8 cellular contexts compared by ENCODE assay signal in genomic region chr11:27472398-27473016, GRCh38. TPM values are rescaled to one million over a fixed set of nuclear protein-coding genes. Genes with fewer than 3 reads are reported as not detected.
DNase-seq lines count a peak whose midpoint lies in the region; ATAC-seq and TF ChIP-seq lines count a peak whose summit lies in the region.

Gene LGR4, minus strand, starts transcription at chr11:27472790. Its CDS starts 488 bp downstream, at chr11:27472302.

- no peaks in the 10 kb centered on the region for H3K9me3 Mint-ChIP-seq in progenitor cell of endocrine pancreas (ENCODE audit: low read depth)

- H3K4me1 Mint-ChIP-seq in progenitor cell of endocrine pancreas (ENCODE audit: low read depth), result peaks cover 34% of the 10 kb centered on the region

- no peaks in the 10 kb centered on the region for H3K27me3 Mint-ChIP-seq in progenitor cell of endocrine pancreas

- TF ChIP-seq CTCF in GM10266 (IDR thresholded peaks at IDR 0.05; ENCODE audit: control insufficient read depth, insufficient read depth, low read depth, missing control alignments) (no peak), right atrium auricular region (IDR thresholded peaks at IDR 0.05) (no peak), progenitor cell of endocrine pancreas (IDR thresholded peaks at IDR 0.05; ENCODE audit: unreplicated experiment) (no peak)

- peak within 1 kb of the TSS; percentile 82 to 90 for H3K27ac ChIP-seq in right atrium auricular region

- H3K4me3 Mint-ChIP-seq in progenitor cell of endocrine pancreas (ENCODE audit: low read depth), result peak within 1 kb of the TSS; percentile 99

- peaks cover 3% of the 10 kb centered on the region for H3K36me3 Mint-ChIP-seq in progenitor cell of endocrine pancreas (ENCODE audit: insufficient read depth)

- peaks cover 0 to 43% of the 10 kb centered on the region in 2 donors for H3K4me1 ChIP-seq in right atrium auricular region

- no peaks in the 10 kb centered on the region for H3K36me3 ChIP-seq in right atrium auricular region

- ATAC-seq in HG02798 (IDR thresholded peaks at IDR 0.05; ENCODE audit: poor library complexity, unreplicated experiment), result peak; percentile 87

- peak within 1 kb of the TSS; percentile 100 for H3K27ac Mint-ChIP-seq in progenitor cell of endocrine pancreas

- DNase-seq in GM10266 (ENCODE audit: extremely low spot score) (peak; percentile 79), NCI-H146 treated with DMSO at 0.1 percent for 48 hours (lab: John Stamatoyannopoulos, UW; ENCODE audit: unreplicated experiment) (peak; percentile 96), T-helper 2 cell (peak; percentile 37 to 77 (median 57)), anterior cingulate cortex (lab: John Stamatoyannopoulos, UW) (peak; percentile 48 to 97 (median 88)), right atrium auricular region (ENCODE audit: low spot score) (peak; percentile 98), progenitor cell of endocrine pancreas (ENCODE audit: low spot score, unreplicated experiment) (peak; percentile 88), ureter (ENCODE audit: low spot score) (peak; percentile 96)

- H3K4me3 ChIP-seq in right atrium auricular region, result peak within 1 kb of the TSS; percentile 82 to 87

- H3K9me3 ChIP-seq in right atrium auricular region, result no peaks in the 10 kb centered on the region

- no peaks in the 10 kb centered on the region for H3K27me3 ChIP-seq in right atrium auricular region

RNA-seq across cellular contexts. Expression of gene LGR4, which starts in this region (rescaled TPM):
- total RNA-seq in right atrium auricular region (10 to 100 TPM; 31.1 to 40.6 TPM), progenitor cell of endocrine pancreas (138 and 154 TPM in 2 replicates), ureter (49.2 TPM)

Comparison
In these comparisons a context has a peak if more than half of its experiments do, and no peak if none do; other contexts are left out.
1. Peak in every context shown above with its lines: DNase-seq, ATAC-seq, H3K4me3 ChIP-seq and H3K27ac ChIP-seq.